ENCODE assay signal across 17 cellular contexts in genomic region chr1:226489718-226490440, GRCh38. TPM values are rescaled to one million over a fixed set of nuclear protein-coding genes. Genes with fewer than 3 reads are reported as not detected.
"Had no signal": no experiment of that assay in that cellular context is flagged by ENCODE, and none has a peak within 500 bp of the region (broad histone marks: within the 10 kb centered on the region; RNA-seq: fewer than 3 reads in every experiment).

No MANE protein-coding gene starts in this region.

- H3K9me3 ChIP-seq: body of pancreas, gastrocnemius medialis, ovary had no signal

- H3K27ac Mint-ChIP-seq: activated naive CD4-positive, alpha-beta T cell treated with anti-CD3 and anti-CD28 coated beads for 36 hours; type B pancreatic cell had no signal

- H3K4me3 Mint-ChIP-seq: activated naive CD4-positive, alpha-beta T cell treated with anti-CD3 and anti-CD28 coated beads for 36 hours; central memory CD8-positive, alpha-beta T cell; type B pancreatic cell had no signal

- DNase-seq: activated CD4-positive, alpha-beta T cell treated with anti-CD3 and anti-CD28 coated beads, Interleukin-2, amount 50 U/mL, for 48 hours; activated naive CD4-positive, alpha-beta T cell treated with anti-CD3 and anti-CD28 coated beads for 36 hours; amniotic stem cell; body of pancreas; cortex of kidney; effector memory CD4-positive, alpha-beta T cell; gastrocnemius medialis; kidney; left ventricle myocardium superior; mesenchymal stem cell; ovary; stimulated activated CD4-positive, alpha-beta T cell treated with anti-CD3 and anti-CD28 coated beads, Interleukin-2, amount 100 ng/mL, for 48 hours had no signal

- FAIRE-seq: kidney had no signal

- H3K27ac ChIP-seq: body of pancreas, gastrocnemius medialis, ovary had no signal

- H3K27me3 ChIP-seq: body of pancreas, gastrocnemius medialis, ovary had no signal

- H3K9me3 Mint-ChIP-seq: activated naive CD4-positive, alpha-beta T cell treated with anti-CD3 and anti-CD28 coated beads for 36 hours; central memory CD8-positive, alpha-beta T cell; type B pancreatic cell had no signal

- H3K36me3 Mint-ChIP-seq: type B pancreatic cell had no signal

- H3K4me1 ChIP-seq: gastrocnemius medialis had no signal

- ATAC-seq: activated CD4-positive, CD25-positive, alpha-beta regulatory T cell treated with anti-CD3 and anti-CD28 coated beads, Interleukin-2, amount 50 U/mL, for 24 hours; body of pancreas; gastrocnemius medialis; left ventricle myocardium superior had no signal

RNA-seq across cellular contexts. Expression of gene STUM, which starts 58.7 kb away (rescaled TPM):
- total RNA-seq: activated naive CD4-positive, alpha-beta T cell treated with anti-CD3 and anti-CD28 coated beads for 36 hours; fibroblast of lung; T-helper 2 cell treated with Interferon-gamma antibody and Interleukin-4, amounts not matched to agents 100 ng/mL and 5 ng/mL, for 36 hours had no signal
